ENCODE assay signal across 7 cellular contexts in genomic region chr10:60572511-60573194, GRCh38.
DNase-seq lines count a peak whose midpoint lies in the region; ATAC-seq and TF ChIP-seq lines count a peak whose summit lies in the region.

No MANE protein-coding gene starts in this region.

- peak; percentile 61 for DNase-seq in NCI-H2171 (lab: John Stamatoyannopoulos, UW)
- DNase-seq in adipocyte (ENCODE audit: low read depth): peak; percentile 63
- no peak for DNase-seq in right atrium auricular region (ENCODE audit: low spot score)
- peak in 1 of 2 donors; percentile 5 for DNase-seq in trophoblast cell
- no peak for DNase-seq in ureter (ENCODE audit: low spot score)
- no peak for DNase-seq in NCI-H2029 treated with DMSO at 0.1 percent for 48 hours (lab: John Stamatoyannopoulos, UW)

- H3K27ac ChIP-seq in right atrium auricular region (peak overlapping the region; percentile 56 to 62), trophoblast cell (ENCODE audit: low read depth, low read length) (no peak overlapping the region)

- ATAC-seq in GM21825 (IDR thresholded peaks at IDR 0.05; ENCODE audit: unreplicated experiment): peak; percentile 51

- H2BK12ac ChIP-seq in trophoblast cell (ENCODE audit: low read length): no peak overlapping the region

- no peak overlapping the region for H2AFZ ChIP-seq in trophoblast cell (ENCODE audit: insufficient read depth, low read length, poor library complexity)

- no peak overlapping the region for H3K14ac ChIP-seq in trophoblast cell (ENCODE audit: low read length)

- no peak overlapping the region for H3K23ac ChIP-seq in trophoblast cell (ENCODE audit: low read length)

- no peak overlapping the region for H3K4ac ChIP-seq in trophoblast cell (ENCODE audit: low read depth, low read length)

- no peak overlapping the region for H4K8ac ChIP-seq in trophoblast cell (ENCODE audit: low read depth, low read length)

- H3K4me3 ChIP-seq in adipocyte (ENCODE audit: low read length): peak overlapping the region; percentile 75
- H3K4me3 ChIP-seq in right atrium auricular region: peak overlapping the region; percentile 40 to 49
- no peak overlapping the region for H3K4me3 ChIP-seq in trophoblast cell (ENCODE audit: low read depth, low read length)

- no peak overlapping the region for H2BK5ac ChIP-seq in trophoblast cell (ENCODE audit: low read depth, low read length, poor library complexity)

- H2BK120ac ChIP-seq in trophoblast cell (ENCODE audit: insufficient read depth, low read length, poor library complexity): no peak overlapping the region

- H4K12ac ChIP-seq in trophoblast cell (ENCODE audit: low read depth, low read length): no peak overlapping the region

- H2AK5ac ChIP-seq in trophoblast cell (ENCODE audit: low read length): no peak overlapping the region

- WGBS in trophoblast cell (ENCODE audit: extremely low coverage, insufficient coverage, insufficient read length): no CpG with 5 or more reads among the region's 12 CpGs

- H3K27me3 ChIP-seq in adipocyte (replicated peaks; ENCODE audit: control insufficient read depth, insufficient read depth, low read length): no peaks in the 10 kb centered on the region
- no peaks in the 10 kb centered on the region for H3K27me3 ChIP-seq in right atrium auricular region
- no peaks in the 10 kb centered on the region for H3K27me3 ChIP-seq in trophoblast cell (ENCODE audit: insufficient read depth, low read length)

- H3K9me3 ChIP-seq in adipocyte (ENCODE audit: control insufficient read depth, low read length) (no peaks in the 10 kb centered on the region), right atrium auricular region (peaks cover 0 to under 1% of the 10 kb centered on the region in 2 donors), trophoblast cell (ENCODE audit: insufficient read depth, low read depth, low read length) (no peaks in the 10 kb centered on the region)

- no peaks in the 10 kb centered on the region for H3K79me2 ChIP-seq in trophoblast cell (ENCODE audit: control insufficient read depth, insufficient read depth, low read length, poor library complexity)

- H4K91ac ChIP-seq in trophoblast cell (ENCODE audit: low read depth, low read length): no peak overlapping the region

- peak overlapping the region; percentile 43 for H3K4me2 ChIP-seq in trophoblast cell (ENCODE audit: low read length)

- no peak for TF ChIP-seq CTCF in right atrium auricular region (IDR thresholded peaks at IDR 0.05)

- H3K18ac ChIP-seq in trophoblast cell (ENCODE audit: low read length): no peak overlapping the region

- no peaks in the 10 kb centered on the region for H3K79me1 ChIP-seq in trophoblast cell (ENCODE audit: low read length)

- H3K36me3 ChIP-seq in adipocyte (ENCODE audit: control insufficient read depth, insufficient read depth, low read length, severe bottlenecking) (no peaks in the 10 kb centered on the region), right atrium auricular region (no peaks in the 10 kb centered on the region), trophoblast cell (ENCODE audit: control insufficient read depth in 1 of 2, insufficient read depth in 2 of 2, low read length in 2 of 2) (no peaks in the 10 kb centered on the region)

- H3K4me1 ChIP-seq in adipocyte (ENCODE audit: control insufficient read depth, insufficient read depth, low read length): peaks cover 12% of the 10 kb centered on the region
- peaks cover 0 to 14% of the 10 kb centered on the region in 2 donors for H3K4me1 ChIP-seq in right atrium auricular region
- H3K4me1 ChIP-seq in trophoblast cell (ENCODE audit: control insufficient read depth in 1 of 2, insufficient read depth in 2 of 2, low read length in 2 of 2): no peaks in the 10 kb centered on the region

- peak overlapping the region; percentile 27 for H3K9ac ChIP-seq in adipocyte (ENCODE audit: low read length)
- no peak overlapping the region for H3K9ac ChIP-seq in trophoblast cell (ENCODE audit: low read length)

Comparison
In these comparisons a context has a peak if more than half of its experiments do, and no peak if none do; other contexts are left out.
1. DNase-seq: peak in NCI-H2171 (single experiment) and adipocyte (single experiment); none in right atrium auricular region (single experiment), ureter (single experiment) and NCI-H2029 treated with DMSO at 0.1 percent for 48 hours (single experiment).